Comparison of ENCODE assay signal across 8 cellular contexts in the genomic region with DNA sequence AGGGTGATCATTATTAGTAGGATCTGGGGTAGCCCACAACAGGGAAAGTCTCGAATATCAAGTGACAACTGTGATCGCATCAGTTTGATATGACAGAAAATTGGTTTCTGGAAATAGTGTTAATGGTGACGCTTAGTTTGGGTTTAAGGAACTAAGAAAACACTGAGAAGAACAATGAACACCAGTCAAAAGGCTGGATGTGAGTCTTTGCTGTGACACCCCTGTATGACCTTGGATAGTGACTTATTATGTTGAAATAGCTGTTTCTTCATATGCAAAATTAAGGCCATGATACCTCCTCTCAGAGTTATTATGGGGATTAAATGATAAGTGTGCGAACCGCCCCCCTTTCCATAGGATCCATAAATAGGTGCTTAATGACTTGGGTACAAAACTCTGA. TPM values are rescaled to one million over a fixed set of nuclear protein-coding genes. Genes with fewer than 3 reads are reported as not detected.
DNase-seq lines count a peak whose midpoint lies in the region; ATAC-seq and TF ChIP-seq lines count a peak whose summit lies in the region.

No MANE protein-coding gene starts in this region.

- BruUV-seq in A673 (replicated peaks; lab: Mats Ljungman, UMichigan) = TSS peak; percentile 46

- H3K9me3 ChIP-seq in A673 (ENCODE audit: low read depth, low read length, poor library complexity, severe bottlenecking) = no peaks in the 10 kb centered on the region

- H2BK120ac ChIP-seq in mesendoderm (ENCODE audit: low read depth, low read length) = no peak overlapping the region

- no peaks in the 10 kb centered on the region for H3K27me3 ChIP-seq in A673 (replicated peaks; ENCODE audit: insufficient read depth, low read depth, low read length, poor library complexity)
- H3K27me3 ChIP-seq in HL-60 (ENCODE audit: insufficient read depth, poor library complexity, severe bottlenecking) = no peaks in the 10 kb centered on the region
- H3K27me3 ChIP-seq in mesendoderm (ENCODE audit: insufficient read depth, low read length, poor library complexity) = no peaks in the 10 kb centered on the region

- peaks cover 18% of the 10 kb centered on the region for H3K4me1 ChIP-seq in A673 (ENCODE audit: insufficient read depth, low read length, poor library complexity, severe bottlenecking)
- peaks cover 6% of the 10 kb centered on the region for H3K4me1 ChIP-seq in mesendoderm (ENCODE audit: control insufficient read depth, low read depth, low read length)

- DNase-seq in A673 (ENCODE audit: low spot score) (no peak), HL-60 (ENCODE audit: low read depth in 1 of 2, low spot score in 1 of 2) (peak; percentile 10 to 42), astrocyte of the cerebellum (ENCODE audit: low read depth) (no peak), mesendoderm (no peak), DMS114 treated with DMSO at 0.1 percent for 48 hours (lab: John Stamatoyannopoulos, UW; ENCODE audit: unreplicated experiment) (no peak), amygdala (lab: John Stamatoyannopoulos, UW) (no peak)

- no peak overlapping the region for H4K5ac ChIP-seq in mesendoderm (ENCODE audit: low read length)

- no peak overlapping the region for H2AK5ac ChIP-seq in mesendoderm (ENCODE audit: low read length)

- H4K8ac ChIP-seq in mesendoderm (ENCODE audit: low read depth, low read length) = no peak overlapping the region

- H3K27ac ChIP-seq in A673 (ENCODE audit: low read depth, low read length, poor library complexity, severe bottlenecking) = peak overlapping the region; percentile 89
- H3K27ac ChIP-seq in HL-60 (replicated peaks) = peak overlapping the region; percentile 80
- H3K27ac ChIP-seq in mesendoderm (ENCODE audit: low read depth, low read length) = no peak overlapping the region

- peaks cover 44% of the 10 kb centered on the region for H3K79me2 ChIP-seq in mesendoderm (ENCODE audit: control insufficient read depth, insufficient read depth, low read length)

- peak overlapping the region; percentile 91 for H3K9ac ChIP-seq in mesendoderm (ENCODE audit: low read length)

- H2BK15ac ChIP-seq in mesendoderm (replicated peaks; ENCODE audit: low read depth) = no peak overlapping the region

- H2BK5ac ChIP-seq in mesendoderm (ENCODE audit: low read length) = no peak overlapping the region

- peak overlapping the region; percentile 91 for H3K56ac ChIP-seq in mesendoderm (ENCODE audit: low read length)

- no CpG with 5 or more reads among the region's 5 CpGs for WGBS in mesendoderm (ENCODE audit: extremely low coverage, insufficient coverage, low lambda C conversion rate)

- in situ Hi-C loops in astrocyte of the cerebellum (cut with HindIII; ENCODE audit: low sequenced_read_pairs) = no loop called here

- POLR2A ChIA-PET in A673 (lab: Charles Lee; ENCODE audit: low non-redundant PET) = interaction anchor here (0.6 kb wide), 1 partner anchor 438 kb away, joined by 5 read pairs; no protein-coding TSS in a partner anchor

- H3K4me2 ChIP-seq in mesendoderm (ENCODE audit: low read length) = peak overlapping the region; percentile 64

- H3K4ac ChIP-seq in mesendoderm (ENCODE audit: low read depth, low read length) = no peak overlapping the region

- ATAC-seq in GM21529 (IDR thresholded peaks at IDR 0.05; ENCODE audit: unreplicated experiment) (no peak), GM21723 (IDR thresholded peaks at IDR 0.05; ENCODE audit: unreplicated experiment) (no peak)

- H3K36me3 ChIP-seq in A673 (ENCODE audit: insufficient read depth, low read length, poor library complexity, severe bottlenecking) (no peaks in the 10 kb centered on the region), mesendoderm (ENCODE audit: control insufficient read depth, insufficient read depth, low read length) (no peaks in the 10 kb centered on the region)

- peak overlapping the region; percentile 80 for H3K4me3 ChIP-seq in A673 (ENCODE audit: low read depth, low read length, poor library complexity, severe bottlenecking)
- H3K4me3 ChIP-seq in HL-60 (replicated peaks; ENCODE audit: insufficient read depth, low read length) = peak overlapping the region; percentile 81
- H3K4me3 ChIP-seq in astrocyte of the cerebellum (ENCODE audit: low read depth, low read length) = peak overlapping the region; percentile 94
- H3K4me3 ChIP-seq in mesendoderm (ENCODE audit: low read length) = peak overlapping the region; percentile 73

- H3K18ac ChIP-seq in mesendoderm (ENCODE audit: low read length) = no peak overlapping the region

- TF ChIP-seq CTCF in A673 (conservative IDR thresholded peaks at IDR 0.05; ENCODE audit: low read depth, low read length) = no peak
- no peak for TF ChIP-seq CTCF in HL-60 (IDR thresholded peaks at IDR 0.05; ENCODE audit: insufficient read depth, low read length)
- TF ChIP-seq CTCF in astrocyte of the cerebellum (IDR thresholded peaks at IDR 0.05; ENCODE audit: low read depth, low read length, missing control alignments) = no peak

- intact Hi-C loops in A673 (cut with micrococcal nuclease; ENCODE audit: unreplicated experiment) = no loop called here

- H3K23ac ChIP-seq in mesendoderm (ENCODE audit: low read length) = no peak overlapping the region

- peaks cover 11% of the 10 kb centered on the region for H3K79me1 ChIP-seq in mesendoderm (ENCODE audit: low read length)

- CTCF ChIA-PET in A673 (lab: Charles Lee) = no interaction called here

RNA-seq across cellular contexts. Expression of a gene that starts 0.9 kb away (rescaled TPM):
- total RNA-seq in A673 (2021) = 6.1 and 6.3 TPM in 2 replicates
- polyA plus RNA-seq in mesendoderm (2013, experiment 1 of 2) = 7.3 TPM
- 7.8 TPM for polyA plus RNA-seq in mesendoderm (2013, experiment 2 of 2)

RNA-seq across cellular contexts. Expression of a gene that starts 29.4 kb away (rescaled TPM):
- 24.4 and 26.2 TPM in 2 replicates for total RNA-seq in A673 (2021)
- 43.5 TPM for polyA plus RNA-seq in mesendoderm (2013, experiment 1 of 2)
- 45.6 TPM for polyA plus RNA-seq in mesendoderm (2013, experiment 2 of 2)

RNA-seq across cellular contexts. Expression of a gene that starts 32.6 kb away (rescaled TPM):
- total RNA-seq in A673 (2021) = 20.9 and 29.7 TPM in 2 replicates
- 17.7 TPM for polyA plus RNA-seq in mesendoderm (2013, experiment 1 of 2)
- polyA plus RNA-seq in mesendoderm (2013, experiment 2 of 2) = 18.0 TPM

Comparison
In these comparisons a context has a peak if more than half of its experiments do, and no peak if none do; other contexts are left out.
1. DNase-seq: peak in HL-60 (2 of 2); none in A673 (single experiment), astrocyte of the cerebellum (single experiment), mesendoderm (single experiment), DMS114 treated with DMSO at 0.1 percent for 48 hours (single experiment) and amygdala (0 of 56).
2. Peak in every context shown above with its lines, with median percentiles within 50 percentile points of each other: H3K4me3 ChIP-seq.